11 cellular contexts compared by ENCODE assay signal in the genomic region with DNA sequence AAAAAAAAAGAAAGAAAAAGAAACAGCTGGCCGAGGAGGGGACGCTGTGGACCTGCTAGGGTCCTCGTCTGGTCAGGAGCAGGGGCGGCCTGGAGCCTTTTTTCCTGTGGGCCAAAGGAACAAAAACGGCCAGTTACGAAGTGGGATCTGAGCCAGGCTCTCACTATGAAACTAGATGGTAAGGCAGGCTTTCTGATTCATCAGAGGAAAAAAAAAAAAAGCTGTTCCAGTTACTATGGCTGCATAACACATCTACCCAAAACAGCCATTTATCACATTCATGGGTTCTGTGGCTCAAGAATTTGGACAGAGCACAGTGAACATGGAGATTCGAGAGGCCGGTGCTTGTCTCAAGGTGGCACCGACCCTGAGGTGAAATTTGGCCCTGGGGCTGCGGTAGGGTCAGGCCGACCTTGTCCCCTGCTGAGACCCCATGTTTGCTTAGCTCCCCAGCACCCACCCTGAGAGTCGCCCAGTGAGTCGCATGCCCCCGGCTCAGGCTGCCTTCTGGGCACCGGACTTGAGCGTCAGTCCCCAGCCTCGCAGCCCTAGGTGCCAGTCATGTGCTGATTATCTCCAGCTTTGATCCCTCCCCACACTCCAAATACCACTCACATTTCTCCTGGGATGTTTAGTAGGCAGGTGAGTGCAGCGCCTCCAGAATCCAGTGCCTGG. TPM values are rescaled to one million over a fixed set of nuclear protein-coding genes. Genes with fewer than 3 reads are reported as not detected.
DNase-seq lines count a peak whose midpoint lies in the region; ATAC-seq and TF ChIP-seq lines count a peak whose summit lies in the region.
"Had no signal": no experiment of that assay in that cellular context is flagged by ENCODE, and none has a peak within 500 bp of the region (broad histone marks: within the 10 kb centered on the region; RNA-seq: fewer than 3 reads in every experiment).

No MANE protein-coding gene starts in this region.

- dilution Hi-C loops in mammary epithelial cell (cut with HindIII; ENCODE audit: low sequenced_read_pairs): loop anchor here (5.0 to 25.0 kb wide), 3 partner anchors 94 to 716 kb away; no protein-coding TSS in a partner anchor

- no peaks in the 10 kb centered on the region for H3K4me1 ChIP-seq in mammary epithelial cell (ENCODE audit: insufficient read depth, low read length)

- H3K4me3 ChIP-seq in mammary epithelial cell (replicated peaks in 1 of 3; ENCODE audit: insufficient read depth in 1 of 3, low read depth in 2 of 3, low read length in 3 of 3): no peak overlapping the region

- in situ Hi-C loops in mammary epithelial cell (cut with MboI; ENCODE audit: low sequenced_read_pairs in 2 of 2): no loop called here

- H3K27me3 ChIP-seq in mammary epithelial cell (ENCODE audit: insufficient read depth, low read length): no peaks in the 10 kb centered on the region

- H2AFZ ChIP-seq in mammary epithelial cell (ENCODE audit: low read depth, low read length): no peak overlapping the region

- H3K4me3 Mint-ChIP-seq in HFFc6: no peak overlapping the region
- no peak overlapping the region for H3K4me3 Mint-ChIP-seq in activated CD4-positive, alpha-beta T cell treated with anti-CD3 and anti-CD28 coated beads, Interleukin-2, amount 10 ng/mL, durations not matched to agents 7 days and 5 days
- H3K4me3 Mint-ChIP-seq: activated CD8-positive, alpha-beta T cell treated with anti-CD3 and anti-CD28 coated beads, Interleukin-2, amount 10 ng/mL, durations not matched to agents 7 days and 5 days; effector memory CD8-positive, alpha-beta T cell; naive B cell had no signal

- WGBS in mammary epithelial cell (ENCODE audit: low coverage, missing lambda C conversion rate): 39% methylated on average over 17 of the region's 18 CpGs

- TF ChIP-seq CTCF in HFFc6 (IDR thresholded peaks at IDR 0.05) (no peak), mammary epithelial cell (conservative IDR thresholded peaks at IDR 0.05 in 1 of 2, IDR thresholded peaks at IDR 0.05 in 1 of 2; ENCODE audit: extremely low read depth in 1 of 2, insufficient read depth in 1 of 2, low read depth in 1 of 2, low read length in 2 of 2) (no peak)

- H3K79me2 ChIP-seq in mammary epithelial cell (ENCODE audit: insufficient read depth, low read length): no peaks in the 10 kb centered on the region

- no peaks in the 10 kb centered on the region for H3K9me3 ChIP-seq in mammary epithelial cell (replicated peaks; ENCODE audit: insufficient read depth, low read length)

- H4K20me1 ChIP-seq in mammary epithelial cell (ENCODE audit: insufficient read depth, low read length): no peaks in the 10 kb centered on the region

- no peaks in the 10 kb centered on the region for H3K9me3 Mint-ChIP-seq in HFFc6
- H3K9me3 Mint-ChIP-seq in activated CD4-positive, alpha-beta T cell treated with anti-CD3 and anti-CD28 coated beads, Interleukin-2, amount 10 ng/mL, durations not matched to agents 7 days and 5 days: no peaks in the 10 kb centered on the region
- H3K9me3 Mint-ChIP-seq: effector memory CD8-positive, alpha-beta T cell; naive B cell had no signal

- intact Hi-C loops in mammary epithelial cell (cut with micrococcal nuclease): no loop called here

- H3K9ac ChIP-seq in mammary epithelial cell (ENCODE audit: insufficient read depth, low read length): no peak overlapping the region

- H3K27ac Mint-ChIP-seq in HFFc6: peak overlapping the region; percentile 89
- H3K27ac Mint-ChIP-seq in activated CD4-positive, alpha-beta T cell treated with anti-CD3 and anti-CD28 coated beads, Interleukin-2, amount 10 ng/mL, durations not matched to agents 7 days and 5 days: no peak overlapping the region
- H3K27ac Mint-ChIP-seq: activated CD8-positive, alpha-beta T cell treated with anti-CD3 and anti-CD28 coated beads, Interleukin-2, amount 10 ng/mL, durations not matched to agents 7 days and 5 days; effector memory CD8-positive, alpha-beta T cell; naive B cell had no signal

- DNase-seq in HFFc6 (peak; percentile 84), mammary epithelial cell (peak; percentile 68), iris pigment epithelial cell (ENCODE audit: low read depth) (peak; percentile 79), stromal cell of bone marrow (ENCODE audit: low read depth) (peak; percentile 93)
- DNase-seq in activated CD4-positive, alpha-beta T cell treated with anti-CD3 and anti-CD28 coated beads, Interleukin-2, amount 10 ng/mL, durations not matched to agents 7 days and 5 days: no peak
- DNase-seq in activated naive CD4-positive, alpha-beta T cell treated with Interleukin-2 at 50 U/mL for 16 hours: no peak
- DNase-seq: activated CD8-positive, alpha-beta T cell treated with anti-CD3 and anti-CD28 coated beads, Interleukin-2, amount 10 ng/mL, durations not matched to agents 7 days and 5 days; effector memory CD8-positive, alpha-beta T cell; naive B cell had no signal

- H3K4me1 Mint-ChIP-seq in HFFc6 (ENCODE audit: low read depth): peaks cover 21% of the 10 kb centered on the region
- H3K4me1 Mint-ChIP-seq in activated CD4-positive, alpha-beta T cell treated with anti-CD3 and anti-CD28 coated beads, Interleukin-2, amount 10 ng/mL, durations not matched to agents 7 days and 5 days: peaks cover 5% of the 10 kb centered on the region
- H3K4me1 Mint-ChIP-seq: naive B cell had no signal

- CTCF ChIA-PET in mammary epithelial cell (lab: Charles Lee; ENCODE audit: low non-redundant PET): no interaction called here
- CTCF ChIA-PET in activated CD4-positive, alpha-beta T cell treated with anti-CD3 and anti-CD28 coated beads, Interleukin-2, amount 10 ng/mL, durations not matched to agents 7 days and 5 days (lab: Charles Lee): no interaction called here

- peaks cover 2% of the 10 kb centered on the region; the same call in 1 of the 2 replicates for H3K27me3 Mint-ChIP-seq in HFFc6 (ENCODE audit: insufficient read depth)
- no peaks in the 10 kb centered on the region for H3K27me3 Mint-ChIP-seq in activated CD4-positive, alpha-beta T cell treated with anti-CD3 and anti-CD28 coated beads, Interleukin-2, amount 10 ng/mL, durations not matched to agents 7 days and 5 days
- H3K27me3 Mint-ChIP-seq: naive B cell had no signal

- H3K36me3 ChIP-seq in mammary epithelial cell (ENCODE audit: insufficient read depth, low read length): no peaks in the 10 kb centered on the region

- ATAC-seq in GM21390 (IDR thresholded peaks at IDR 0.05; ENCODE audit: unreplicated experiment): no peak
- no peak for ATAC-seq in HG03025 (IDR thresholded peaks at IDR 0.05; ENCODE audit: low FRiP score, unreplicated experiment)
- ATAC-seq: activated CD8-positive, alpha-beta T cell treated with anti-CD3 and anti-CD28 coated beads, Interleukin-2, amount 10 ng/mL, durations not matched to agents 7 days and 5 days; effector memory CD8-positive, alpha-beta T cell had no signal

- no TSS peak for BruUV-seq in mammary epithelial cell (replicated peaks; lab: Mats Ljungman, UMichigan)

- H3K4me2 ChIP-seq in mammary epithelial cell (ENCODE audit: insufficient read depth, low read depth, low read length): no peak overlapping the region

- POLR2A ChIA-PET in activated CD4-positive, alpha-beta T cell treated with anti-CD3 and anti-CD28 coated beads, Interleukin-2, amount 10 ng/mL, durations not matched to agents 7 days and 5 days (lab: Charles Lee): no interaction called here

- no peaks in the 10 kb centered on the region for H3K36me3 Mint-ChIP-seq in HFFc6 (ENCODE audit: low read depth)
- H3K36me3 Mint-ChIP-seq in activated CD4-positive, alpha-beta T cell treated with anti-CD3 and anti-CD28 coated beads, Interleukin-2, amount 10 ng/mL, durations not matched to agents 7 days and 5 days (ENCODE audit: low read depth): no peaks in the 10 kb centered on the region
- H3K36me3 Mint-ChIP-seq: naive B cell had no signal

- no peak overlapping the region for H3K27ac ChIP-seq in mammary epithelial cell (ENCODE audit: insufficient read depth, low read depth, low read length)

RNA-seq across cellular contexts. Expression of gene MRGPRD, which starts 34.2 kb away (rescaled TPM):
- total RNA-seq in HFFc6 (2021; fragmentation: NEBNext Ultra II Directional; extraction: Animal tissue kit (Norgen Biotek cat#: 25700)): not detected
- total RNA-seq in mammary epithelial cell: not detected
- polyA plus RNA-seq in mammary epithelial cell: not detected
- polyA minus RNA-seq in mammary epithelial cell: not detected
- not detected for total RNA-seq in activated CD4-positive, alpha-beta T cell treated with anti-CD3 and anti-CD28 coated beads, Interleukin-2, amount 10 ng/mL, durations not matched to agents 7 days and 5 days
- total RNA-seq: activated CD8-positive, alpha-beta T cell treated with anti-CD3 and anti-CD28 coated beads, Interleukin-2, amount 10 ng/mL, durations not matched to agents 7 days and 5 days had no signal

RNA-seq across cellular contexts. Expression of gene IGHMBP2, which starts 42.9 kb away (rescaled TPM):
- total RNA-seq in HFFc6 (2021; fragmentation: NEBNext Ultra II Directional; extraction: Animal tissue kit (Norgen Biotek cat#: 25700)): 10 to 100 TPM; 11.9 to 15.4 (median 14.1) TPM
- total RNA-seq in mammary epithelial cell: 10 to 100 TPM in 1 of 2 donors, 1 to 10 TPM in 1; 8.2 to 19.6 TPM
- polyA plus RNA-seq in mammary epithelial cell: 8.9 TPM
- 29.0 TPM for polyA minus RNA-seq in mammary epithelial cell
- total RNA-seq in activated CD4-positive, alpha-beta T cell treated with anti-CD3 and anti-CD28 coated beads, Interleukin-2, amount 10 ng/mL, durations not matched to agents 7 days and 5 days: 10 to 100 TPM; 23.9 to 28.3 TPM

RNA-seq across cellular contexts. Expression of gene MRPL21, which starts 42.9 kb away (rescaled TPM):
- 10 to 100 TPM; 60.8 to 69.9 (median 63.9) TPM for total RNA-seq in HFFc6 (2021; fragmentation: NEBNext Ultra II Directional; extraction: Animal tissue kit (Norgen Biotek cat#: 25700))
- total RNA-seq in mammary epithelial cell: 10 to 100 TPM; 30.2 to 66.3 TPM
- polyA plus RNA-seq in mammary epithelial cell: 83.0 TPM
- polyA minus RNA-seq in mammary epithelial cell: 14.2 TPM
- 10 to 100 TPM; 56.8 to 61.8 TPM for total RNA-seq in activated CD4-positive, alpha-beta T cell treated with anti-CD3 and anti-CD28 coated beads, Interleukin-2, amount 10 ng/mL, durations not matched to agents 7 days and 5 days

Comparison
In these comparisons a context has a peak if more than half of its experiments do, and no peak if none do; other contexts are left out.
1. DNase-seq: peak in HFFc6 (single experiment), mammary epithelial cell (single experiment), iris pigment epithelial cell (single experiment) and stromal cell of bone marrow (single experiment); none in activated CD4-positive, alpha-beta T cell treated with anti-CD3 and anti-CD28 coated beads, Interleukin-2, amount 10 ng/mL, durations not matched to agents 7 days and 5 days (single experiment) and activated naive CD4-positive, alpha-beta T cell treated with Interleukin-2 at 50 U/mL for 16 hours (single experiment).